Comparison of ENCODE assay signal across 8 cellular contexts in the genomic region with DNA sequence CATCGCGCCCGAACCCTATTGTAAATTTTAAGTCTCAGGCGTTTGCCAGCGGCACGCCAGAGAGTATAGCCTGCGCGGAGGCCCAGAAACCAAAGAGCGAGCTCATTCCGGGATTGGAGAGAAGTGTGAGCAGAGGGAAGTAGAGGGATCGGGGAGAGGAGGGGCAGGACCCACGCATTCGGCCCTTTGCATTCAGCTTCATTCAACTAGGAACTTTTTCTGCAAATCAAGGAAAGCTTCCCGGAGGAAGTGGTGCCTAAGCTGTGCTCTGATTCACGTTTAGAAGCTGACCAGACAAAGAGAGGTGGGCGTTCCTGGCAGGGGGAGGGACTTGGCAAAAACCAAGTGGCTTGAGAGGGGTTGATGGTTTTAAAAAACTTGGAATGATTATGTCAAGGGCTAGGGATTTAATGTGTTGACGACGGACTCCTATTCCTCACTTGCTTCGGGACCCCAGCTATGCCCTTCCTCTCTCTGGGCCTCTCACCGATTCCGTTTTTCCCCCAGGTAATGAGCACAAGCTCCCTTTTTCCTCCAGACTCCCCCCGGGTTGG.
A peak's percentile ranks its signal among the peaks of the same experiment; 100 is the strongest.
DNase-seq lines count a peak whose midpoint lies in the region; ATAC-seq, FAIRE-seq and TF ChIP-seq lines count a peak whose summit lies in the region.

No MANE protein-coding gene starts in this region.

- FAIRE-seq in D721Med (lab: Jason Lieb, UNC): peak; percentile 86
- no peak for FAIRE-seq in RCC 7860 (lab: Jason Lieb, UNC)

- H3K9me3 ChIP-seq in KOPT-K1 (ENCODE audit: insufficient read depth, low read length, poor library complexity, severe bottlenecking): no peaks in the 10 kb centered on the region

- H3K27ac ChIP-seq in KOPT-K1 (ENCODE audit: low read depth, low read length, poor library complexity, severe bottlenecking) (peak overlapping the region; percentile 92), caudate nucleus (ENCODE audit: low read depth, low read length) (peak overlapping the region; percentile 100)

- ATAC-seq in GM19455 (IDR thresholded peaks at IDR 0.05; ENCODE audit: unreplicated experiment): peak; percentile 22

- no peak for TF ChIP-seq CTCF in D721Med (IDR thresholded peaks at IDR 0.05; ENCODE audit: insufficient read depth, missing control alignments)

- H3K36me3 ChIP-seq in KOPT-K1 (ENCODE audit: insufficient read depth, low read length): peaks cover 36% of the 10 kb centered on the region

- DNase-seq in D721Med (ENCODE audit: insufficient read length, low spot score): no peak
- peak; percentile 76 for DNase-seq in RCC 7860 (ENCODE audit: low spot score)
- peak in 28 of 61 donors; percentile 48 to 93 (median 84) for DNase-seq in caudate nucleus (lab: John Stamatoyannopoulos, UW)
- peak; percentile 94 for DNase-seq in islet precursor cell
- peak; percentile 61 to 62 for DNase-seq in stimulated activated CD4-positive, alpha-beta T cell treated with anti-CD3 and anti-CD28 coated beads, Interleukin-4, amount 100 ng/mL, for 48 hours (ENCODE audit: low read depth in 2 of 2)
- DNase-seq in inferior parietal cortex (ENCODE audit: extremely low spot score): no peak

Comparison
In these comparisons a context has a peak if more than half of its experiments do, and no peak if none do; other contexts are left out.
1. DNase-seq: peak in RCC 7860 (single experiment), islet precursor cell (single experiment) and stimulated activated CD4-positive, alpha-beta T cell treated with anti-CD3 and anti-CD28 coated beads, Interleukin-4, amount 100 ng/mL, for 48 hours (2 of 2); none in D721Med (single experiment) and inferior parietal cortex (single experiment).